ENCODE assay signal across 8 cellular contexts in genomic region chr22:40636380-40637180, GRCh38. TPM values are rescaled to one million over a fixed set of nuclear protein-coding genes. Genes with fewer than 3 reads are reported as not detected.
DNase-seq lines count a peak whose midpoint lies in the region; ATAC-seq and TF ChIP-seq lines count a peak whose summit lies in the region.

Gene MRTFA, minus strand, starts transcription at chr22:40636719.

- H3K27ac ChIP-seq in RWPE1 = peak within 1 kb of the TSS; percentile 87

- H3K36me3 Mint-ChIP-seq in activated T-helper 17 cell treated with anti-CD3 and anti-CD28 coated beads, Interleukin-2, amount 50 U/mL, for 72 hours (ENCODE audit: low read depth) = no peaks in the 10 kb centered on the region
- no peaks in the 10 kb centered on the region for H3K36me3 Mint-ChIP-seq in naive B cell
- peaks cover 6% of the 10 kb centered on the region for H3K36me3 Mint-ChIP-seq in stimulated activated memory B cell treated with anti-CD40 and anti-IgM and Interleukin-4, amounts not matched to agents 10 μg/mL and 1 μg/mL and 100 μg/mL, for 72 hours

- peak; percentile 100 for DNase-seq in Daoy (ENCODE audit: low read depth)
- DNase-seq in GOT3 (lab: John Stamatoyannopoulos, UW) = peak; percentile 99
- DNase-seq in LNCaP clone FGC (ENCODE audit: low read depth) = peak; percentile 99
- peak; percentile 88 for DNase-seq in RWPE1 (ENCODE audit: low spot score)
- DNase-seq in fibroblast of gingiva (ENCODE audit: low read depth) = peak; percentile 100
- peak; percentile 99 for DNase-seq in naive B cell

- H3K4me1 Mint-ChIP-seq in activated T-helper 17 cell treated with anti-CD3 and anti-CD28 coated beads, Interleukin-2, amount 50 U/mL, for 72 hours = peaks cover 18% of the 10 kb centered on the region
- peaks cover 26 to 48% (median 41%) of the 10 kb centered on the region in 3 donors for H3K4me1 Mint-ChIP-seq in naive B cell
- peaks cover 44% of the 10 kb centered on the region for H3K4me1 Mint-ChIP-seq in stimulated activated memory B cell treated with anti-CD40 and anti-IgM and Interleukin-4, amounts not matched to agents 10 μg/mL and 1 μg/mL and 100 μg/mL, for 72 hours

- peak within 1 kb of the TSS; percentile 80 for H3K4me3 ChIP-seq in LNCaP clone FGC (ENCODE audit: low read depth, low read length)

- peak within 1 kb of the TSS; percentile 89 for H3K4me3 Mint-ChIP-seq in activated T-helper 17 cell treated with anti-CD3 and anti-CD28 coated beads, Interleukin-2, amount 50 U/mL, for 72 hours
- H3K4me3 Mint-ChIP-seq in naive B cell = peak within 1 kb of the TSS; percentile 88 to 99 (median 97)
- peak within 1 kb of the TSS; percentile 93 for H3K4me3 Mint-ChIP-seq in stimulated activated memory B cell treated with anti-CD40 and anti-IgM and Interleukin-4, amounts not matched to agents 10 μg/mL and 1 μg/mL and 100 μg/mL, for 72 hours

- POLR2A ChIA-PET in RWPE1 (lab: Yijun Ruan, JAX; ENCODE audit: low non-redundant PET) = interaction anchor here (0.6 to 0.7 kb wide), 2 partner anchors 124 to 150 kb away, joined by 3 read pairs; no protein-coding TSS in a partner anchor

- no peak for TF ChIP-seq CTCF in LNCaP clone FGC (IDR thresholded peaks at IDR 0.05; ENCODE audit: control insufficient read depth, extremely low read depth, insufficient read depth)
- no peak for TF ChIP-seq CTCF in RWPE1 (conservative IDR thresholded peaks at IDR 0.05; ENCODE audit: low read depth)

- peak within 1 kb of the TSS; percentile 93 for H3K27ac Mint-ChIP-seq in activated T-helper 17 cell treated with anti-CD3 and anti-CD28 coated beads, Interleukin-2, amount 50 U/mL, for 72 hours
- H3K27ac Mint-ChIP-seq in naive B cell = peak within 1 kb of the TSS; percentile 92 to 99 (median 97)
- peak within 1 kb of the TSS; percentile 83 for H3K27ac Mint-ChIP-seq in stimulated activated memory B cell treated with anti-CD40 and anti-IgM and Interleukin-4, amounts not matched to agents 10 μg/mL and 1 μg/mL and 100 μg/mL, for 72 hours

- no peaks in the 10 kb centered on the region for H3K9me3 Mint-ChIP-seq in activated T-helper 17 cell treated with anti-CD3 and anti-CD28 coated beads, Interleukin-2, amount 50 U/mL, for 72 hours
- H3K9me3 Mint-ChIP-seq in naive B cell = no peaks in the 10 kb centered on the region
- H3K9me3 Mint-ChIP-seq in stimulated activated memory B cell treated with anti-CD40 and anti-IgM and Interleukin-4, amounts not matched to agents 10 μg/mL and 1 μg/mL and 100 μg/mL, for 72 hours = no peaks in the 10 kb centered on the region

- no peaks in the 10 kb centered on the region for H3K27me3 Mint-ChIP-seq in activated T-helper 17 cell treated with anti-CD3 and anti-CD28 coated beads, Interleukin-2, amount 50 U/mL, for 72 hours
- H3K27me3 Mint-ChIP-seq in naive B cell = no peaks in the 10 kb centered on the region
- no peaks in the 10 kb centered on the region for H3K27me3 Mint-ChIP-seq in stimulated activated memory B cell treated with anti-CD40 and anti-IgM and Interleukin-4, amounts not matched to agents 10 μg/mL and 1 μg/mL and 100 μg/mL, for 72 hours

- CTCF ChIA-PET in RWPE1 (lab: Yijun Ruan, JAX) = interaction anchor here (1.1 kb wide), 1 partner anchor 112 kb away, joined by 4 read pairs; no protein-coding TSS in a partner anchor

- ATAC-seq in activated T-helper 17 cell treated with anti-CD3 and anti-CD28 coated beads, Interleukin-2, amount 50 U/mL, for 72 hours (replicated peaks) = peak; percentile 93
- peak; percentile 90 to 91 for ATAC-seq in naive B cell (ENCODE audit: low read depth in 2 of 2)
- ATAC-seq in stimulated activated memory B cell treated with anti-CD40 and anti-IgM and Interleukin-4, amounts not matched to agents 10 μg/mL and 1 μg/mL and 100 μg/mL, for 72 hours = peak; percentile 98

RNA-seq across cellular contexts. Expression of gene MRTFA, which starts in this region (rescaled TPM):
- 57.0 and 82.1 TPM in 2 replicates for total RNA-seq in Daoy (2014; rRNA removed; shearing (Covaris generic))
- 10 to 100 TPM; 38.5 to 57.4 TPM for total RNA-seq in activated T-helper 17 cell treated with anti-CD3 and anti-CD28 coated beads, Interleukin-2, amount 50 U/mL, for 72 hours
- 10 to 100 TPM in 4 of 6 donors, 1 to 10 TPM in 2; 4.6 to 24.6 (median 14.2) TPM for polyA plus RNA-seq in naive B cell (ENCODE audit: low read depth in 6 of 6)

Comparison
In these comparisons a context has a peak if more than half of its experiments do, and no peak if none do; other contexts are left out.
1. Peak in every context shown above with its lines: DNase-seq, ATAC-seq, H3K4me3 ChIP-seq and H3K27ac ChIP-seq.